2 cellular contexts compared by ENCODE assay signal in the genomic region with DNA sequence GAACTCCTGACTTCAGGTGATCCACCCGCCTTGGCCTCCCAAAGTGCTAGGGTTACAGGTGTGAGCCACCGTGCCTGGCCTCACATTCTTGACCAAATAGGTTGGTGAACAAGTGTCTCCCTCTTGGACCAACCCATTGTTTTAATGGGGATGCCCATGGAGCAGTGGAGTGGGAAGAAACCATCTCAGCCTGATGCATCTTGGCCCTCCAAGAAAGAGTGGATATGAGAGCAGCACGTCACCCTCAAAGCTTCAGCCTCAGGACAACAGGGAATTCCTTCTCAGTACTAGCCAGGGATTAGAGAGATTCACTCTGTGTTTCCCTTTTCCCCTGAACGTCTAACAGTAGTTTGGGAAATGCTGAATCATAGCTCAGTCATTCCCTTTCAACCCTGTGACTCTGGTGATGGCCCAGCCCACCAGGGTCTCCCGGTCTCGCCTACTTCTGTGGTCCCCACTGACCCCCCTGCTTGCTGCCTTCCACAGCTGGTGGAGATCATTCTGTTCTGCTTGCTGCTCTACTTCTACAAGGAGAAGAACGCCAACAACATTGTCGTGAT.
TF ChIP-seq lines count a peak whose summit lies in the region.

No MANE protein-coding gene starts in this region.

TF ChIP-seq in HEK293, 187 proteins besides CTCF, POLR2A, EP300 and RAD21:
- TF ChIP-seq PRDM10 (tag by site-specific recombination; IDR thresholded peaks at IDR 0.05) (peak; percentile 54), ZNF704 (tag by site-specific recombination; IDR thresholded peaks at IDR 0.05) (no peak)

TF ChIP-seq in H1, 55 proteins besides CTCF, POLR2A, EP300 and RAD21:
- TF ChIP-seq E2F6 (IDR thresholded peaks at IDR 0.05) (no peak), USF2 (IDR thresholded peaks at IDR 0.05; ENCODE audit: low read length) (no peak), JUN (IDR thresholded peaks at IDR 0.05; ENCODE audit: low read depth, low read length) (no peak), EGR1 (IDR thresholded peaks at IDR 0.05; ENCODE audit: borderline replicate concordance, low read depth, low read length) (no peak), FOSL1 (IDR thresholded peaks at IDR 0.05; ENCODE audit: insufficient read depth, low read depth, low read length) (no peak), KDM1A (IDR thresholded peaks at IDR 0.05; ENCODE audit: borderline replicate concordance, low read length) (no peak), CTBP2 (IDR thresholded peaks at IDR 0.05; ENCODE audit: borderline replicate concordance, insufficient read depth, insufficient read length, low read length) (no peak), CEBPB (IDR thresholded peaks at IDR 0.05; ENCODE audit: low read depth, low read length) (no peak)
